Comparison of ENCODE assay signal across 8 cellular contexts in the genomic region with DNA sequence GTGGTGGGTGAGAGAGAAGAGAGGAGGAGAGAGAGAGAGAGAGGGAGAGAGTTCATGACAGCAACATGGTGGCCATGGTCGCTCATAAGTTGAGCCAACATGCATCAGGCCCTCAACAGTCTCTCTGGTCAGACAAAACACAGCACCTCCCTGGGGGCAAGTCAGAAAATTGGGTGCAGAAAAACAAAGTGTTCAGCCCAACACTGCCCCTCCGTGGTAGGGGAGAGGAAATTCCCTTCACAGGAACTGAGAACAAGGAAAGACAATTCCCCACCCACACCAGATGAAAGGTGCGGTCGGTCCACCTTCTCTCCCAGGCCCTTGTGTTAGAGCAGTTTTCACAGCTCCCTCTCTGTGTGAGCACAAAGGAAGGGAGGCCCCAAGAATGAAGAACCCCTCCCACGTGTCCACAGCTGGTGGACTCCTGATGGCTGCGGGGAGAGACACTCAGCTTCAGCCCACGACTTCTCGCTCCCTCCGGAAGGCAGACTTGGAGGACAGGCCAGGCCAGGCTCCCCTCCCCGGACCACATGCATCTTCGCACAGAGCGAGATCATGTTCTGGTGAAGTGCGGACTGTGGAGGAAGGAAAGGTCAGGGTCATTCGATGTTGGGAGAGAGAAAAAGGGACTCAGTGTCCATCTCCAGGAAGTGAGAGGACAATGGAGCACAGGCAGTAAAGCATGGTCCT.
A peak's percentile ranks its signal among the peaks of the same experiment; 100 is the strongest.
DNase-seq lines count a peak whose midpoint lies in the region; ATAC-seq and TF ChIP-seq lines count a peak whose summit lies in the region.

No MANE protein-coding gene starts in this region.

- H3K4me1 ChIP-seq in Caco-2 = peaks cover 15% of the 10 kb centered on the region
- H3K4me1 ChIP-seq in heart right ventricle = peaks cover 0 to 70% (median 10%) of the 10 kb centered on the region in 9 donors
- no peaks in the 10 kb centered on the region for H3K4me1 ChIP-seq in sigmoid colon

- H3K27ac ChIP-seq in RWPE1 (peak overlapping the region; percentile 82; the same call in 1 of the 2 replicates), heart right ventricle (peak overlapping the region in 1 of 10 donors; percentile 49), sigmoid colon (no peak overlapping the region)

- CTCF ChIA-PET in Caco-2 (lab: Charles Lee) = no interaction called here
- CTCF ChIA-PET in RWPE1 (lab: Yijun Ruan, JAX) = no interaction called here
- CTCF ChIA-PET in activated naive CD4-positive, alpha-beta T cell treated with anti-CD3 and anti-CD28 coated beads, Interleukin-2, amount 10 ng/mL, durations not matched to agents 7 days and 5 days (lab: Charles Lee) = interaction anchor here (0.8 to 3.5 kb wide), 6 partner anchors 14 to 585 kb away, joined by 3 to 15 read pairs (median 6); no protein-coding TSS in a partner anchor

- TF ChIP-seq EP300 in sigmoid colon (IDR thresholded peaks at IDR 0.05) = no peak

- H3K9me3 ChIP-seq in Caco-2 (no peaks in the 10 kb centered on the region), heart right ventricle (no peaks in the 10 kb centered on the region), sigmoid colon (no peaks in the 10 kb centered on the region)

- H3K4me1 Mint-ChIP-seq in Caco-2 (ENCODE audit: low read depth, unreplicated experiment) = peaks cover 16% of the 10 kb centered on the region
- H3K4me1 Mint-ChIP-seq in activated naive CD4-positive, alpha-beta T cell treated with anti-CD3 and anti-CD28 coated beads, Interleukin-2, amount 10 ng/mL, durations not matched to agents 7 days and 5 days = peaks cover 73% of the 10 kb centered on the region

- WGBS in heart right ventricle, 2 donors = 38 to 41% methylated on average over 14 of the region's 14 CpGs
- WGBS in sigmoid colon, 2 donors = 58 to 62% methylated on average over 14 of the region's 14 CpGs

- no peak for TF ChIP-seq POLR2A in sigmoid colon (IDR thresholded peaks at IDR 0.05)

- H3K36me3 Mint-ChIP-seq in Caco-2 (ENCODE audit: insufficient read depth, unreplicated experiment) = no peaks in the 10 kb centered on the region
- no peaks in the 10 kb centered on the region for H3K36me3 Mint-ChIP-seq in activated naive CD4-positive, alpha-beta T cell treated with anti-CD3 and anti-CD28 coated beads, Interleukin-2, amount 10 ng/mL, durations not matched to agents 7 days and 5 days

- DNase-seq in Caco-2 = peak; percentile 56 to 71
- DNase-seq in HT1080 (ENCODE audit: low read depth) = peak; percentile 42
- DNase-seq in RWPE1 (ENCODE audit: low spot score) = peak; percentile 44
- DNase-seq in activated naive CD4-positive, alpha-beta T cell treated with anti-CD3 and anti-CD28 coated beads, Interleukin-2, amount 10 ng/mL, durations not matched to agents 7 days and 5 days = peak; percentile 71
- peak; percentile 24 to 66 for DNase-seq in heart right ventricle
- no peak for DNase-seq in sigmoid colon

- H3K27me3 ChIP-seq in Caco-2 (replicated peaks; ENCODE audit: control insufficient read depth, insufficient read depth, low read length) (no peaks in the 10 kb centered on the region), heart right ventricle (no peaks in the 10 kb centered on the region), sigmoid colon (no peaks in the 10 kb centered on the region)

- intact Hi-C loops in Caco-2 (cut with micrococcal nuclease; ENCODE audit: unreplicated experiment) (no loop called here), heart right ventricle (cut with DNase I) (loop anchor here in 4 of 10 donors (5.0 to 10.0 kb wide), 2 partner anchors 580 to 587 kb away; a partner anchor contains a TSS), sigmoid colon (cut with DNase I) (no loop called here)

- BruUV-seq in Caco-2 (replicated peaks; lab: Mats Ljungman, UMichigan) = no TSS peak

- no peak overlapping the region for H3K4me3 Mint-ChIP-seq in Caco-2 (ENCODE audit: unreplicated experiment)
- H3K4me3 Mint-ChIP-seq in activated naive CD4-positive, alpha-beta T cell treated with anti-CD3 and anti-CD28 coated beads, Interleukin-2, amount 10 ng/mL, durations not matched to agents 7 days and 5 days = no peak overlapping the region

- POLR2A ChIA-PET in Caco-2 (lab: Charles Lee) = no interaction called here
- POLR2A ChIA-PET in RWPE1 (lab: Yijun Ruan, JAX; ENCODE audit: low non-redundant PET) = no interaction called here

- H3K27ac Mint-ChIP-seq in Caco-2 (ENCODE audit: unreplicated experiment) = no peak overlapping the region
- H3K27ac Mint-ChIP-seq in activated naive CD4-positive, alpha-beta T cell treated with anti-CD3 and anti-CD28 coated beads, Interleukin-2, amount 10 ng/mL, durations not matched to agents 7 days and 5 days = no peak overlapping the region

- peak; percentile 32 to 61 (median 53) for ATAC-seq in heart right ventricle
- ATAC-seq in HG03378 (IDR thresholded peaks at IDR 0.05; ENCODE audit: unreplicated experiment) = no peak
- no peak for ATAC-seq in GM19452 (IDR thresholded peaks at IDR 0.05; ENCODE audit: unreplicated experiment)

- H3K4me3 ChIP-seq in Caco-2 (ENCODE audit: low read depth, low read length) (no peak overlapping the region), heart right ventricle (no peak overlapping the region), sigmoid colon (no peak overlapping the region)

- no peaks in the 10 kb centered on the region for H3K27me3 Mint-ChIP-seq in Caco-2 (ENCODE audit: insufficient read depth, unreplicated experiment)
- peaks cover 38% of the 10 kb centered on the region for H3K27me3 Mint-ChIP-seq in activated naive CD4-positive, alpha-beta T cell treated with anti-CD3 and anti-CD28 coated beads, Interleukin-2, amount 10 ng/mL, durations not matched to agents 7 days and 5 days

- H3K36me3 ChIP-seq in Caco-2 (ENCODE audit: control insufficient read depth, insufficient read depth, low read length) (no peaks in the 10 kb centered on the region), heart right ventricle (no peaks in the 10 kb centered on the region), sigmoid colon (no peaks in the 10 kb centered on the region)

- TF ChIP-seq CTCF in Caco-2 (IDR thresholded peaks at IDR 0.05; ENCODE audit: insufficient read depth in 1 of 2, low read depth in 1 of 2, low read length in 1 of 2, severe bottlenecking in 1 of 2, unreplicated experiment in 1 of 2) = peak; percentile 60 to 71
- peak; percentile 22; the same call in 1 of the 2 replicates for TF ChIP-seq CTCF in RWPE1 (conservative IDR thresholded peaks at IDR 0.05; ENCODE audit: low read depth)
- peak; percentile 51 to 72 (median 64) for TF ChIP-seq CTCF in heart right ventricle (IDR thresholded peaks at IDR 0.05)
- peak in 3 of 4 experiments; percentile 8 to 42 (median 41) for TF ChIP-seq CTCF in sigmoid colon (IDR thresholded peaks at IDR 0.05)

- H3K9me3 Mint-ChIP-seq in Caco-2 (ENCODE audit: unreplicated experiment) = no peaks in the 10 kb centered on the region
- H3K9me3 Mint-ChIP-seq in activated naive CD4-positive, alpha-beta T cell treated with anti-CD3 and anti-CD28 coated beads, Interleukin-2, amount 10 ng/mL, durations not matched to agents 7 days and 5 days = no peaks in the 10 kb centered on the region

Comparison
In these comparisons a context has a peak if more than half of its experiments do, and no peak if none do; other contexts are left out.
1. ATAC-seq: peak in heart right ventricle (8 of 8); none in HG03378 (single experiment) and GM19452 (single experiment).
2. Peak in every context shown above with its lines, with median percentiles within 50 percentile points of each other: CTCF ChIP-seq.